In genomic region chr17:48663134-48663924, GRCh38 we compare ENCODE assay signal across 1 cellular context.
TF ChIP-seq lines count a peak whose summit lies in the region.

No MANE protein-coding gene starts in this region.

TF ChIP-seq in GM23338, 12 proteins besides CTCF, POLR2A, EP300 and RAD21:
- TF ChIP-seq EZH2 (IDR thresholded peaks at IDR 0.05; ENCODE audit: low read depth, unreplicated experiment): no peak
- no peak for TF ChIP-seq ZNF331 (CRISPR knock-in tag; IDR thresholded peaks at IDR 0.05; ENCODE audit: low read depth)
- TF ChIP-seq JUNB (IDR thresholded peaks at IDR 0.05; ENCODE audit: unreplicated experiment): no peak
- TF ChIP-seq POLR2AphosphoS5 (IDR thresholded peaks at IDR 0.05; ENCODE audit: low read depth): no peak
- no peak for TF ChIP-seq ZNF114 (CRISPR knock-in tag; IDR thresholded peaks at IDR 0.05)
- TF ChIP-seq, protein P1, sequence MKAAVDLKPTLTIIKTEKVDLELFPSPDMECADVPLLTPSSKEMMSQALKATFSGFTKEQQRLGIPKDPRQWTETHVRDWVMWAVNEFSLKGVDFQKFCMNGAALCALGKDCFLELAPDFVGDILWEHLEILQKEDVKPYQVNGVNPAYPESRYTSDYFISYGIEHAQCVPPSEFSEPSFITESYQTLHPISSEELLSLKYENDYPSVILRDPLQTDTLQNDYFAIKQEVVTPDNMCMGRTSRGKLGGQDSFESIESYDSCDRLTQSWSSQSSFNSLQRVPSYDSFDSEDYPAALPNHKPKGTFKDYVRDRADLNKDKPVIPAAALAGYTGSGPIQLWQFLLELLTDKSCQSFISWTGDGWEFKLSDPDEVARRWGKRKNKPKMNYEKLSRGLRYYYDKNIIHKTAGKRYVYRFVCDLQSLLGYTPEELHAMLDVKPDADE (IDR thresholded peaks at IDR 0.05): no peak
- TF ChIP-seq CREB1 (CRISPR knock-in tag; IDR thresholded peaks at IDR 0.05; ENCODE audit: low read depth): no peak
- TF ChIP-seq EZH2phosphoT487 (IDR thresholded peaks at IDR 0.05; ENCODE audit: unreplicated experiment): no peak
TF ChIP-seq in GM23338: peak in this region for 0.
